ENCODE assay signal across 9 cellular contexts in the genomic region with DNA sequence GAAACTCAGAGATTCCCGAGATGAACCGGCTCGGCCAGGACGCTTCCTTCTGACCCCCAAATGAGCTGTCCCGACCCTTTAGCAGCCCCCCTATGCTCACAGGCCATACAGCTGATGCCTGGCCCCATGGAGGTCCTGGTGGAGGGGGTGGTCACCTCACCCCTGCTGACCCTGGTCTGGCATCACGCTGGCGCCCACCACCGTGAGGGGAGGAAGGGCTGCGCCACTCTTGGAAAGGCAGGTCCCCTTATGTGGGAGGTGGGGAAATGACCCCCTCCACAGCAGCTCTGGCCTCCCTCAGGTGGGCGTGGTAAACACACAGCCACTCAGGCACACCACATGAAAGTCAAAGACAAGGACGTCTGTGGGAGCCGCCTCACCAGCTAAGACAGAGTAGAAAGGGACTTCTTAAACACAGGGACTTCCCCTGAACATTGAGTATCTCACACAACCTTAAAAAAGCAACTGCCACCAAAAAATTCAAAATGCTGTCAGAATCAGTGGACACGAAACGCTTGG. TPM values are rescaled to one million over a fixed set of nuclear protein-coding genes. Genes with fewer than 3 reads are reported as not detected.
DNase-seq lines count a peak whose midpoint lies in the region; ATAC-seq and TF ChIP-seq lines count a peak whose summit lies in the region.
"Had no signal": no experiment of that assay in that cellular context is flagged by ENCODE, and none has a peak within 500 bp of the region (broad histone marks: within the 10 kb centered on the region; RNA-seq: fewer than 3 reads in every experiment).

No MANE protein-coding gene starts in this region.

- H3K27ac ChIP-seq in H9 (ENCODE audit: insufficient read length, low read depth, low read length) (no peak overlapping the region), foreskin keratinocyte (no peak overlapping the region)

- H3K23me2 ChIP-seq in H9 (ENCODE audit: insufficient read length, low read depth, low read length, poor library complexity, severe bottlenecking), result no peaks in the 10 kb centered on the region

- ATAC-seq in memory B cell (ENCODE audit: low read depth), result peak; percentile 93
- no peak for ATAC-seq in foreskin keratinocyte

- POLR2A ChIA-PET in GM10248 (lab: Yijun Ruan, JAX), result interaction anchor here (0.6 kb wide), 1 partner anchor 62 kb away, joined by 9 read pairs; no protein-coding TSS in a partner anchor

- no peak overlapping the region for H4K8ac ChIP-seq in H9 (replicated peaks; ENCODE audit: insufficient read length, low read depth, low read length)

- no peak overlapping the region for H2BK120ac ChIP-seq in H9 (ENCODE audit: low read depth, low read length, poor library complexity, severe bottlenecking)

- DNase-seq in GM10248 (ENCODE audit: extremely low spot score), result peak; percentile 78
- DNase-seq in H9, result no peak
- DNase-seq in activated CD4-positive, alpha-beta T cell treated with anti-CD3 and anti-CD28 coated beads, Interleukin-2, amount 50 U/mL, for 4 hours, result peak; percentile 20 to 27
- DNase-seq in memory B cell (ENCODE audit: low spot score in 2 of 2), result peak in 1 of 2 donors; percentile 25
- no peak for DNase-seq in cerebellar nuclear complex (lab: John Stamatoyannopoulos, UW)
- no peak for DNase-seq in D341Med (ENCODE audit: low spot score)
- no peak for DNase-seq in foreskin keratinocyte
- DNase-seq in DMS 273 treated with DMSO at 0.1 percent for 48 hours (lab: John Stamatoyannopoulos, UW), result no peak
- DNase-seq: DMS79 treated with DMSO at 0.1 percent for 48 hours had no signal

- no peak overlapping the region for H3K14ac ChIP-seq in H9 (ENCODE audit: insufficient read depth, low read length)

- H3T11ph ChIP-seq in H9 (ENCODE audit: low read length), result no peak overlapping the region

- no peak overlapping the region for H2AK5ac ChIP-seq in H9 (ENCODE audit: insufficient read length, low read length)

- H3K9me3 ChIP-seq in H9 (ENCODE audit: control insufficient read depth, low read depth, low read length), result no peaks in the 10 kb centered on the region

- no peak overlapping the region for H3K4me2 ChIP-seq in H9 (ENCODE audit: insufficient read depth, insufficient read length, low read length)

- no peak overlapping the region for H2AFZ ChIP-seq in H9 (ENCODE audit: low read length)

- H3K27me3 ChIP-seq in H9 (ENCODE audit: insufficient read depth, low read length) (no peaks in the 10 kb centered on the region), foreskin keratinocyte (no peaks in the 10 kb centered on the region)

- no peak overlapping the region for H3K4ac ChIP-seq in H9 (ENCODE audit: low read depth, low read length)

- H3K79me2 ChIP-seq in H9 (ENCODE audit: insufficient read depth, low read length), result no peaks in the 10 kb centered on the region

- H3K18ac ChIP-seq in H9 (ENCODE audit: insufficient read length, low read depth, low read length), result no peak overlapping the region

- no peak overlapping the region for H3K27ac Mint-ChIP-seq in H9
- H3K27ac Mint-ChIP-seq in memory B cell, result peak overlapping the region; percentile 66

- no peak overlapping the region for H2BK5ac ChIP-seq in H9 (ENCODE audit: insufficient read length, low read length)

- H3K27me3 Mint-ChIP-seq in H9 (ENCODE audit: low read depth), result no peaks in the 10 kb centered on the region; the same call in 1 of the 2 replicates
- H3K27me3 Mint-ChIP-seq in memory B cell, result no peaks in the 10 kb centered on the region

- no CpG with 5 or more reads among the region's 14 CpGs for WGBS in H9 (ENCODE audit: extremely low coverage, insufficient read length, low lambda C conversion rate)

- no peak for TF ChIP-seq CTCF in GM10248 (IDR thresholded peaks at IDR 0.05; ENCODE audit: control extremely low read depth, extremely low read depth, low read depth, missing control alignments)
- TF ChIP-seq CTCF in H9 (conservative IDR thresholded peaks at IDR 0.05), result no peak
- TF ChIP-seq CTCF in foreskin keratinocyte (conservative IDR thresholded peaks at IDR 0.05), result no peak

- H3K9me3 Mint-ChIP-seq in H9 (no peaks in the 10 kb centered on the region), memory B cell (no peaks in the 10 kb centered on the region)

- H4K5ac ChIP-seq in H9 (ENCODE audit: insufficient read length, low read depth, low read length), result no peak overlapping the region

- no peak overlapping the region for H3K56ac ChIP-seq in H9 (ENCODE audit: insufficient read length, low read depth, low read length)

- H4K20me1 ChIP-seq in H9 (ENCODE audit: control insufficient read depth, insufficient read depth, insufficient read length), result no peaks in the 10 kb centered on the region

- no peak overlapping the region for H2BK15ac ChIP-seq in H9 (ENCODE audit: low read depth, low read length)

- H3K36me3 Mint-ChIP-seq in H9 (ENCODE audit: insufficient read depth in 1 of 3, low read depth in 3 of 3) (no peaks in the 10 kb centered on the region), memory B cell (peaks cover 2% of the 10 kb centered on the region)

- peak overlapping the region; percentile 90 for H4K91ac ChIP-seq in H9 (ENCODE audit: insufficient read length, low read depth, low read length)

- no peak overlapping the region for H2BK12ac ChIP-seq in H9 (ENCODE audit: insufficient read length, low read depth, low read length)

- H3K4me1 ChIP-seq in H9 (ENCODE audit: insufficient read depth, low read length), result no peaks in the 10 kb centered on the region
- peaks cover 13% of the 10 kb centered on the region for H3K4me1 ChIP-seq in foreskin keratinocyte

- no peaks in the 10 kb centered on the region for H3K79me1 ChIP-seq in H9 (ENCODE audit: insufficient read depth, low read depth, low read length, poor library complexity, severe bottlenecking)

- no peak overlapping the region for H3K23ac ChIP-seq in H9 (ENCODE audit: insufficient read length, low read depth, low read length)

- H2BK20ac ChIP-seq in H9 (ENCODE audit: low read depth, low read length, poor library complexity, severe bottlenecking), result no peak overlapping the region

- no peak overlapping the region for H3K4me3 Mint-ChIP-seq in H9
- H3K4me3 Mint-ChIP-seq in memory B cell, result peak overlapping the region; percentile 4

- CTCF ChIA-PET in GM10248 (lab: Yijun Ruan, JAX), result interaction anchor here (0.9 to 8.2 kb wide), 9 partner anchors 13 to 117 kb away, joined by 3 to 79 read pairs (median 4); a partner anchor contains a TSS

- H3K4me1 Mint-ChIP-seq in H9, result peaks cover 2 to 6% of the 10 kb centered on the region in 2 experiments; a peak in 3 of 4 replicates
- H3K4me1 Mint-ChIP-seq in memory B cell, result peaks cover 18% of the 10 kb centered on the region

- H3K9ac ChIP-seq in H9 (ENCODE audit: extremely low read depth, insufficient read length, low read length), result no peak overlapping the region

RNA-seq across cellular contexts. Expression of a gene that starts 7.0 kb away (rescaled TPM):
- 3.8 and 4.1 TPM in 2 replicates for total RNA-seq in H9 (2021)
- 4.9 and 5.0 TPM in 2 replicates for total RNA-seq in foreskin keratinocyte
- polyA plus RNA-seq in foreskin keratinocyte, result 1.5 and 1.7 TPM in 2 replicates

RNA-seq across cellular contexts. Expression of a gene that starts 52.5 kb away (rescaled TPM):
- total RNA-seq in H9 (2021) (not detected in 2 replicates), foreskin keratinocyte (0.11 and 0.14 TPM in 2 replicates)
- polyA plus RNA-seq in foreskin keratinocyte, result 0.06 and 0.07 TPM in 2 replicates

Comparison
In these comparisons a context has a peak if more than half of its experiments do, and no peak if none do; other contexts are left out.
1. DNase-seq: peak in GM10248 (single experiment) and activated CD4-positive, alpha-beta T cell treated with anti-CD3 and anti-CD28 coated beads, Interleukin-2, amount 50 U/mL, for 4 hours (2 of 2); none in H9 (single experiment), cerebellar nuclear complex (0 of 2), D341Med (single experiment), foreskin keratinocyte (0 of 2) and DMS 273 treated with DMSO at 0.1 percent for 48 hours (single experiment).